In the genomic region with DNA sequence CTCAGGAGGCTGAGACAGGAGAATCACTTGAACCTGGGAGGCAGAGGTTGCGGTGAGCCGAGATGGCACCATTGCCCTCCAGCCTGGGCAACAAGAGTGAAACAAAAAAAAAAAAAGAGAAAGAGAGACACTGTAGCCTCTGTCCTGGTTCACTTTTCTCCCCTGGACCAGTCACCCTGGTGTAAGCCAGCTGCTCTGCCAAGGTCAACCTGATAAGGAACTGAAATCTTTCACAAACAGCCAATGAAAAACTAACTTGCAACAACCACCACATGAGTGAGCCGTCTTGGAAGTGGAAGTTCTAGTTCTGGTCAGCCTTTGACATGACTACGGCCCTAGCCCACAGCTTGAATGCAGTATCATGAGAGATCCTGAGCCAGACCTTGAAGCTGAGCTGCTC, we compare ENCODE assay signal across 17 cellular contexts. TPM values are rescaled to one million over a fixed set of nuclear protein-coding genes. Genes with fewer than 3 reads are reported as not detected.
DNase-seq lines count a peak whose midpoint lies in the region; ATAC-seq and TF ChIP-seq lines count a peak whose summit lies in the region.
"Had no signal": no experiment of that assay in that cellular context is flagged by ENCODE, and none has a peak within 500 bp of the region (broad histone marks: within the 10 kb centered on the region; RNA-seq: fewer than 3 reads in every experiment).

No MANE protein-coding gene starts in this region.

- H3K4me1 Mint-ChIP-seq in naive thymus-derived CD4-positive, alpha-beta T cell, result no peaks in the 10 kb centered on the region
- no peaks in the 10 kb centered on the region for H3K4me1 Mint-ChIP-seq in naive thymus-derived CD8-positive, alpha-beta T cell
- H3K4me1 Mint-ChIP-seq: T-helper 17 cell had no signal

- peak; percentile 63 for DNase-seq in SKM-1 treated with dmso at 0.1 percent for 144 hours (lab: John Stamatoyannopoulos, UW; ENCODE audit: unreplicated experiment)
- no peak for DNase-seq in naive thymus-derived CD4-positive, alpha-beta T cell
- DNase-seq in naive thymus-derived CD8-positive, alpha-beta T cell, result no peak
- DNase-seq: central memory CD4-positive, alpha-beta T cell; DMS79; gastrocnemius medialis; MG63; psoas muscle; T-helper 17 cell; tibial artery had no signal

- 51 to 83% methylated on average over 1 to 2 of the region's 4 CpGs for WGBS in gastroesophageal sphincter (ENCODE audit: low coverage in 1 of 2), 2 donors

- H3K27me3 Mint-ChIP-seq in naive thymus-derived CD4-positive, alpha-beta T cell, result peaks cover 0 to 10% (median 5%) of the 10 kb centered on the region in 5 donors
- peaks cover 0 to 9% (median 3%) of the 10 kb centered on the region in 5 donors for H3K27me3 Mint-ChIP-seq in naive thymus-derived CD8-positive, alpha-beta T cell
- H3K27me3 Mint-ChIP-seq: T-helper 17 cell had no signal

- TF ChIP-seq POLR2A in gastroesophageal sphincter (IDR thresholded peaks at IDR 0.05), result no peak

- H3K9me3 ChIP-seq in naive thymus-derived CD4-positive, alpha-beta T cell (ENCODE audit: control insufficient read depth in 2 of 3, low read length in 3 of 3), result no peaks in the 10 kb centered on the region
- no peaks in the 10 kb centered on the region for H3K9me3 ChIP-seq in gastroesophageal sphincter
- H3K9me3 ChIP-seq: gastrocnemius medialis, MG63, psoas muscle, tibial artery had no signal

- no peaks in the 10 kb centered on the region for H3K36me3 ChIP-seq in naive thymus-derived CD4-positive, alpha-beta T cell (ENCODE audit: control insufficient read depth in 2 of 3, insufficient read depth in 3 of 3, low read length in 3 of 3)
- no peaks in the 10 kb centered on the region for H3K36me3 ChIP-seq in gastroesophageal sphincter
- H3K36me3 ChIP-seq: gastrocnemius medialis, MG63, tibial artery had no signal

- no peaks in the 10 kb centered on the region for H3K4me1 ChIP-seq in naive thymus-derived CD4-positive, alpha-beta T cell (ENCODE audit: control insufficient read depth in 2 of 2, insufficient read depth in 2 of 2, low read length in 2 of 2)
- no peaks in the 10 kb centered on the region for H3K4me1 ChIP-seq in gastroesophageal sphincter
- H3K4me1 ChIP-seq: gastrocnemius medialis, psoas muscle, tibial artery had no signal

- ATAC-seq in GM18867 (IDR thresholded peaks at IDR 0.05; ENCODE audit: unreplicated experiment) (peak; percentile 90), HG03103 (IDR thresholded peaks at IDR 0.05; ENCODE audit: low read depth, unreplicated experiment) (peak; percentile 76), gastroesophageal sphincter (no peak), HG03354 (IDR thresholded peaks at IDR 0.05; ENCODE audit: poor library complexity, severe bottlenecking, unreplicated experiment) (no peak), GM18873 (IDR thresholded peaks at IDR 0.05; ENCODE audit: low FRiP score, unreplicated experiment) (no peak)
- peak; percentile 6 for ATAC-seq in naive thymus-derived CD4-positive, alpha-beta T cell
- no peak for ATAC-seq in naive thymus-derived CD8-positive, alpha-beta T cell
- ATAC-seq: activated naive CD4-positive, alpha-beta T cell treated with anti-CD3 and anti-CD28 coated beads, Interleukin-2, amount 50 U/mL, for 72 hours; gastrocnemius medialis; psoas muscle; T-helper 17 cell had no signal

- no peaks in the 10 kb centered on the region for H3K36me3 Mint-ChIP-seq in naive thymus-derived CD4-positive, alpha-beta T cell
- H3K36me3 Mint-ChIP-seq in naive thymus-derived CD8-positive, alpha-beta T cell, result no peaks in the 10 kb centered on the region
- H3K36me3 Mint-ChIP-seq: activated naive CD4-positive, alpha-beta T cell treated with anti-CD3 and anti-CD28 coated beads, Interleukin-2, amount 50 U/mL, for 72 hours had no signal

- peaks cover 0 to 3% (median 0%) of the 10 kb centered on the region in 11 donors for H3K9me3 Mint-ChIP-seq in naive thymus-derived CD4-positive, alpha-beta T cell
- peaks cover 0 to 9% (median 0%) of the 10 kb centered on the region in 9 donors for H3K9me3 Mint-ChIP-seq in naive thymus-derived CD8-positive, alpha-beta T cell

- no peak for TF ChIP-seq EP300 in gastroesophageal sphincter (IDR thresholded peaks at IDR 0.05)

- intact Hi-C loops in naive thymus-derived CD4-positive, alpha-beta T cell (cut with micrococcal nuclease), result loop anchor here in 1 of 2 donors (10.0 kb wide), 1 partner anchor 59 kb away; no protein-coding TSS in a partner anchor

- POLR2A ChIA-PET in naive thymus-derived CD4-positive, alpha-beta T cell (lab: Charles Lee), result no interaction called here
- POLR2A ChIA-PET in naive thymus-derived CD8-positive, alpha-beta T cell (lab: Charles Lee), result no interaction called here

- no peak overlapping the region for H3K4me3 Mint-ChIP-seq in naive thymus-derived CD4-positive, alpha-beta T cell
- no peak overlapping the region for H3K4me3 Mint-ChIP-seq in naive thymus-derived CD8-positive, alpha-beta T cell
- H3K4me3 Mint-ChIP-seq: T-helper 17 cell had no signal

- TF ChIP-seq CTCF in gastroesophageal sphincter (IDR thresholded peaks at IDR 0.05), result no peak

- H3K27me3 ChIP-seq in naive thymus-derived CD4-positive, alpha-beta T cell (ENCODE audit: control insufficient read depth in 2 of 2, insufficient read depth in 2 of 2, low read length in 2 of 2), result no peaks in the 10 kb centered on the region
- no peaks in the 10 kb centered on the region for H3K27me3 ChIP-seq in gastroesophageal sphincter
- H3K27me3 ChIP-seq: gastrocnemius medialis, MG63, tibial artery had no signal

- H3K4me3 ChIP-seq in naive thymus-derived CD4-positive, alpha-beta T cell (ENCODE audit: low read length), result no peak overlapping the region
- no peak overlapping the region for H3K4me3 ChIP-seq in gastroesophageal sphincter
- H3K4me3 ChIP-seq: gastrocnemius medialis, MG63, PC-9, psoas muscle, tibial artery had no signal

- no peak overlapping the region for H3K27ac Mint-ChIP-seq in naive thymus-derived CD4-positive, alpha-beta T cell
- no peak overlapping the region for H3K27ac Mint-ChIP-seq in naive thymus-derived CD8-positive, alpha-beta T cell
- H3K27ac Mint-ChIP-seq: activated naive CD4-positive, alpha-beta T cell treated with anti-CD3 and anti-CD28 coated beads, Interleukin-2, amount 50 U/mL, for 72 hours; T-helper 17 cell had no signal

- no peak overlapping the region for H3K27ac ChIP-seq in naive thymus-derived CD4-positive, alpha-beta T cell (ENCODE audit: low read depth, low read length)
- H3K27ac ChIP-seq in gastroesophageal sphincter, result no peak overlapping the region
- H3K27ac ChIP-seq: gastrocnemius medialis, PC-9, psoas muscle, tibial artery had no signal

- CTCF ChIA-PET in naive thymus-derived CD4-positive, alpha-beta T cell (lab: Charles Lee), result no interaction called here

RNA-seq across cellular contexts. Expression of a gene that starts 36.8 kb away (rescaled TPM):
- 1 to 10 TPM in 1 of 5 experiments, under 1 TPM in 4; 0.12 to 1.8 (median 0.51) TPM for total RNA-seq in naive thymus-derived CD4-positive, alpha-beta T cell
- 1 to 10 TPM; 1.5 to 2.4 TPM for polyA plus RNA-seq in naive thymus-derived CD4-positive, alpha-beta T cell
- 10 to 100 TPM in 1 of 4 donors, 1 to 10 TPM in 2, under 1 TPM in 1; 0.54 to 10.6 (median 4.4) TPM for total RNA-seq in gastroesophageal sphincter
- under 1 TPM; 0.99 TPM for total RNA-seq in naive thymus-derived CD8-positive, alpha-beta T cell
- polyA plus RNA-seq in naive thymus-derived CD8-positive, alpha-beta T cell, result under 1 TPM; 0.20 to 0.99 (median 0.66) TPM

Comparison
In these comparisons a context has a peak if more than half of its experiments do, and no peak if none do; other contexts are left out.
1. ATAC-seq: peak in GM18867 (single experiment), HG03103 (single experiment) and naive thymus-derived CD4-positive, alpha-beta T cell (single experiment); none in gastroesophageal sphincter (single experiment), naive thymus-derived CD8-positive, alpha-beta T cell (0 of 2), HG03354 (single experiment) and GM18873 (single experiment).